Comparison of ENCODE assay signal across 8 cellular contexts in the genomic region with DNA sequence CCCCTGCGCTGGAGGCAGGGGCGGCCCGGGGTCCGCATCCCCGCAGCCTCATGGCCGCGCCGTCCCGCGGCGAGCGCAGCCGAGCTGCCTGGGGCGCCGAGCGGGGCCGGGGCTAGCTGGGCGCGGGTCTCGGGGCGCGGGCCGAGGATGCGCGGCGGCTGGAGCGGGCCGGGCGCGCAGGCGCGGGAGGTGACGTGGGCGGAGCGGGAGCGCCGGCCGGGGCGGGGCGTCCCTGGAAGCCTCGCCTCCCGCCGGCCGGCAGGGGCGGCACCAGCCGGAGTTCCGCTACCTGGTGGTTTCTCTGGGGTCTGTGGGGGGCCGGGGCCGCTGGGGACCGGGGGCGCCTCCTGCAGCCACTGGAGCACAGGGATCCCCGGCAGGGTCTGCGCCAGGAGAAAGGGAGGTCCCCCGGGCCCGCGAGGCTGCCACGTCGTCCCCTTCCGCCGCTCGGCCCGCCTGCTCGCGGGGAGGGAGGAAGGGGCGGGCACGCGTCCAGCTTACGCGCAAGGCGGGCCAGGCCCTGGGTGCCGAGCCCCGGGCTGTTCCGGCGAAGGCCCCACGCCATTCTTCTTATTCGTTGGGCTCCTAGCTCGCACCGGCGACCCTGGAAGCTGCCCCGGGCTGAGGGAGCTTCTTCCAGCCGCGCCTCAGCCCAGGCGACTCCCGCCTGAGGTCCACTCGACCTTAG. TPM values are rescaled to one million over a fixed set of nuclear protein-coding genes. Genes with fewer than 3 reads are reported as not detected.
DNase-seq lines count a peak whose midpoint lies in the region; ATAC-seq and TF ChIP-seq lines count a peak whose summit lies in the region.

A gene with protein sequence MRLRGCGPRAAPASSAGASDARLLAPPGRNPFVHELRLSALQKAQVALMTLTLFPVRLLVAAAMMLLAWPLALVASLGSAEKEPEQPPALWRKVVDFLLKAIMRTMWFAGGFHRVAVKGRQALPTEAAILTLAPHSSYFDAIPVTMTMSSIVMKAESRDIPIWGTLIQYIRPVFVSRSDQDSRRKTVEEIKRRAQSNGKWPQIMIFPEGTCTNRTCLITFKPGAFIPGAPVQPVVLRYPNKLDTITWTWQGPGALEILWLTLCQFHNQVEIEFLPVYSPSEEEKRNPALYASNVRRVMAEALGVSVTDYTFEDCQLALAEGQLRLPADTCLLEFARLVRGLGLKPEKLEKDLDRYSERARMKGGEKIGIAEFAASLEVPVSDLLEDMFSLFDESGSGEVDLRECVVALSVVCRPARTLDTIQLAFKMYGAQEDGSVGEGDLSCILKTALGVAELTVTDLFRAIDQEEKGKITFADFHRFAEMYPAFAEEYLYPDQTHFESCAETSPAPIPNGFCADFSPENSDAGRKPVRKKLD (minus strand): TSS at position 168 of the 688 bp plus-strand sequence. CDS start 116 bp downstream, at position 52.

- H3K4me1 ChIP-seq in effector memory CD4-positive, alpha-beta T cell (ENCODE audit: control insufficient read depth, insufficient read depth, low read length, poor library complexity, severe bottlenecking) = peaks cover 20% of the 10 kb centered on the region

- no peaks in the 10 kb centered on the region for H3K27me3 ChIP-seq in effector memory CD4-positive, alpha-beta T cell (replicated peaks; ENCODE audit: control insufficient read depth, insufficient read depth, low read length, poor library complexity, severe bottlenecking)

- intact Hi-C loops in CD14-positive monocyte (cut with micrococcal nuclease) = loop anchor here (10.0 kb wide), 2 partner anchors 111 to 139 kb away; no protein-coding TSS in a partner anchor

- H3K36me3 Mint-ChIP-seq in CD14-positive monocyte (peaks cover 31 to 34% of the 10 kb centered on the region in 2 donors), memory B cell (peaks cover 8% of the 10 kb centered on the region)

- H3K36me3 ChIP-seq in effector memory CD4-positive, alpha-beta T cell (ENCODE audit: control insufficient read depth, insufficient read depth, low read length) = peaks cover 14% of the 10 kb centered on the region

- H3K27ac ChIP-seq in effector memory CD4-positive, alpha-beta T cell (ENCODE audit: insufficient read depth, low read length, poor library complexity, severe bottlenecking) = peak within 1 kb of the TSS; percentile 63

- H3K27me3 Mint-ChIP-seq in CD14-positive monocyte (ENCODE audit: low read depth in 3 of 3) (peaks cover 3 to 8% (median 8%) of the 10 kb centered on the region in 3 donors), memory B cell (no peaks in the 10 kb centered on the region)

- H3K27ac Mint-ChIP-seq in CD14-positive monocyte = peak within 1 kb of the TSS; percentile 28 to 89 (median 77)
- peak within 1 kb of the TSS; percentile 56 for H3K27ac Mint-ChIP-seq in memory B cell

- ATAC-seq in GM19351 (IDR thresholded peaks at IDR 0.05; ENCODE audit: unreplicated experiment) (peak; percentile 71), HG03460 (IDR thresholded peaks at IDR 0.05; ENCODE audit: unreplicated experiment) (peak; percentile 74), memory B cell (ENCODE audit: low read depth) (peak; percentile 82)

- peaks cover 18% of the 10 kb centered on the region for H3K4me1 Mint-ChIP-seq in CD14-positive monocyte
- H3K4me1 Mint-ChIP-seq in memory B cell = peaks cover 35% of the 10 kb centered on the region

- TF ChIP-seq CTCF in CD14-positive monocyte (IDR thresholded peaks at IDR 0.05) = no peak

- H3K4me3 ChIP-seq in effector memory CD4-positive, alpha-beta T cell (ENCODE audit: insufficient read depth, low read depth, low read length, poor library complexity, severe bottlenecking) = peak within 1 kb of the TSS; percentile 67

- H3K4me3 Mint-ChIP-seq in CD14-positive monocyte (peak within 1 kb of the TSS; percentile 93 to 95), memory B cell (peak within 1 kb of the TSS; percentile 93)

- DNase-seq in CD14-positive monocyte (ENCODE audit: low spot score) (peak; percentile 71), NCI-H748 treated with DMSO at 0.1 percent for 48 hours (lab: John Stamatoyannopoulos, UW) (peak; percentile 77), memory B cell (ENCODE audit: low spot score in 2 of 2) (peak; percentile 82 to 91)
- DNase-seq in activated CD8-positive, alpha-beta memory T cell treated with anti-CD3 and anti-CD28 coated beads for 24 hours = peak; percentile 93
- DNase-seq in effector memory CD4-positive, alpha-beta T cell = peak; percentile 49 to 65 (median 59)
- DNase-seq in stimulated activated CD8-positive, alpha-beta memory T cell treated with anti-CD3 and anti-CD28 coated beads, Interleukin-12 subunit alpha, Interleukin-12 subunit beta, amount 100 ng/mL, for 1 hour (ENCODE audit: low read depth) = peak; percentile 48

- H3K9me3 Mint-ChIP-seq in CD14-positive monocyte = no peaks in the 10 kb centered on the region
- no peaks in the 10 kb centered on the region for H3K9me3 Mint-ChIP-seq in memory B cell

- no peaks in the 10 kb centered on the region for H3K9me3 ChIP-seq in effector memory CD4-positive, alpha-beta T cell (ENCODE audit: control insufficient read depth, low read length)

RNA-seq across cellular contexts. Expression of the gene that starts here (rescaled TPM):
- 10 to 100 TPM; 34.1 to 34.8 TPM for polyA plus RNA-seq in CD14-positive monocyte

Comparison
In these comparisons a context has a peak if more than half of its experiments do, and no peak if none do; other contexts are left out.
1. Peak in every context shown above with its lines: DNase-seq, ATAC-seq, H3K4me3 ChIP-seq and H3K27ac ChIP-seq.